ENCODE assay signal across 1 cellular context in genomic region chr6:133244502-133244901, GRCh38.
TF ChIP-seq lines count a peak whose summit lies in the region.

No MANE protein-coding gene starts in this region.

TF ChIP-seq in A549, 52 proteins besides CTCF, POLR2A, EP300 and RAD21 (continued from another document):
- TF ChIP-seq ELK1 (IDR thresholded peaks at IDR 0.05; ENCODE audit: low read depth, low read length), result no peak
- no peak for TF ChIP-seq ZFP36 (IDR thresholded peaks at IDR 0.05; ENCODE audit: borderline replicate concordance, partially characterized antibody)
- no peak for TF ChIP-seq NFE2L2 (conservative IDR thresholded peaks at IDR 0.05; ENCODE audit: low read length)
- TF ChIP-seq SMC3 (IDR thresholded peaks at IDR 0.05), result no peak
- TF ChIP-seq TFCP2L1 (CRISPR knock-in tag; IDR thresholded peaks at IDR 0.05), result no peak
